1 cellular context compared by ENCODE assay signal in the genomic region with DNA sequence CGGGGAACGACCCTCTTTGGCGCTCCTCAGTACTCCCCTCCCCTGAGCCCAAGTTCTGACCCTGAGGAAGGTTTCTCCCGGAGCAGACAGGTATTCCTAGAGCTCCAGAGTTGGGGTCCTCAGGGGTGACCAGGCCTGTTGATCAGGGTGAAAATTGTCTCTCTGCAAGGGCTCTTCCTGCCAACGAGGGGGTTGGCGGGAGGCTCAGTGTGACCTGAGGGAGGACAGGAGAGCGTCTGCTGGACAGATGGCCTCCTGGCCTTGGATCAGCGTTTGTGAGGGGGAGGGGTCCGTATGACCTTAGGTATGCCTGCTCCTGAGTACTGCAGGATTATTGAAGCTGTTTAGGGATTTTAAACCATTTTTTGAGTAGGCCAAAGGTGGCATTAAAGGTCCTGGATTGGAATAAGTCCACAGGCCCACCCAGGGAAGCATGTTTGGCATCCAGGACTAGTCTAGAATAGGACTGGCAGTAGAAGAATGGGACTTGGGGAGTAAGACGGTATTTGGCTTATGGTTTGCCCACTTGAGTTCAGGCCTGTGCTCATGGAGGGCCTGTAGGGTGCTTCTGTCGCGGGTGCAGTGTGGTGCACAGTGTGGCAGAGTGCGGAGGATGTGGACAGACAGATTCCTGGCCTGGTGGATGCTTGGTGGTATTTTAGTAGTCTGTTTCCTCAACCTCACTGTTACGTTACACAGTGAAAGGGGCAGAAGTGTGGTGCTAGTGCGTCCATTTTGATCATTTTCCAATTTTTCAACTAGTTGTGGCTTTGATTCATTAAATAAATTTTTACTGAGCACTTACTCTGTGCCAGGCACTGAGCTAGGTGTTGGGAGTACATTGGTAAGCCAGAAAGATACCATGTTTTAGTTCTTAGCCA.
TF ChIP-seq lines count a peak whose summit lies in the region.

No MANE protein-coding gene starts in this region.

TF ChIP-seq in K562, 482 proteins besides CTCF, POLR2A, EP300 and RAD21 (continued from another document):
- TF ChIP-seq POLR2AphosphoS2 (IDR thresholded peaks at IDR 0.05; ENCODE audit: low read length) (no peak), L3MBTL2 (IDR thresholded peaks at IDR 0.05) (0 out of 2 replicates have a peak, but pooled peaks have one; percentile 15), SUPT5H (IDR thresholded peaks at IDR 0.05) (0 out of 2 replicates have a peak, but pooled peaks have one; percentile 23), HDAC2 (IDR thresholded peaks at IDR 0.05) (no peak), HNRNPUL1 (IDR thresholded peaks at IDR 0.05; ENCODE audit: low read length) (no peak), SAP30 (IDR thresholded peaks at IDR 0.05; ENCODE audit: borderline replicate concordance, insufficient read depth, low read depth, low read length, poor library complexity, severe bottlenecking) (peak; percentile 3), NR2F6 (CRISPR knock-in tag; IDR thresholded peaks at IDR 0.05) (no peak), ARHGAP35 (IDR thresholded peaks at IDR 0.05; ENCODE audit: partially characterized antibody) (no peak)
